21 cellular contexts compared by ENCODE assay signal in the genomic region with DNA sequence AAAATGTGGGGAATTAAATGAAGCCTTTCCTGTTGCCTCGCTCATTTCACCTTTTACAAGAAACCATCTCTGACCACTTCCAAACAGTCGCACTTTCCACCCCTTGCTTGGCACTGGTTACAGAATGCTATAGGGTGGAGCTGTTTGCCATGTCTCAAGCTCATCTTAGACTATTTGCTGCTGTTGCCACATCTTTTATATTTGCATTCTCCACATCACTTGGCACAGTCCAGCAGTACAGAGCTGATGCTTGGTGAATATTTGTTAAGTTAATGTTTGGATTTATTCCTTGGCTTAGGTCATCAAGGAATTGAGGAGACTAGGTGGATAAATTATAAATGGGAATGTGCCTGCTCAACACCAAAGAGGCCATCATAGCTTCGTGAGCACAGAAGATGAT. TPM values are rescaled to one million over a fixed set of nuclear protein-coding genes. Genes with fewer than 3 reads are reported as not detected.
"Had no signal": no experiment of that assay in that cellular context is flagged by ENCODE, and none has a peak within 500 bp of the region (broad histone marks: within the 10 kb centered on the region; RNA-seq: fewer than 3 reads in every experiment).

No MANE protein-coding gene starts in this region.

- H3K27ac ChIP-seq: foreskin keratinocyte, testis, WERI-Rb-1 had no signal

- H3K27ac Mint-ChIP-seq: activated naive CD4-positive, alpha-beta T cell treated with anti-CD3 and anti-CD28 coated beads, Interleukin-2, amount 10 ng/mL, durations not matched to agents 7 days and 5 days; activated T-cell treated with anti-CD3 and anti-CD28 coated beads, Interleukin-2, amount 50 U/mL, for 72 hours; T-cell; T-helper 2 cell treated with Interferon-gamma antibody and Interleukin-4, amounts not matched to agents 5 μg/mL and 100 μg/mL, for 36 hours; type B pancreatic cell had no signal

- H3K36me3 ChIP-seq: sigmoid colon, WERI-Rb-1 had no signal

- H3K4me3 ChIP-seq: sigmoid colon, smooth muscle cell, testis had no signal

- H3K4me3 Mint-ChIP-seq: activated naive CD4-positive, alpha-beta T cell treated with anti-CD3 and anti-CD28 coated beads, Interleukin-2, amount 10 ng/mL, durations not matched to agents 7 days and 5 days; activated T-cell treated with anti-CD3 and anti-CD28 coated beads, Interleukin-2, amount 50 U/mL, for 72 hours; T-helper 2 cell treated with Interferon-gamma antibody and Interleukin-4, amounts not matched to agents 5 μg/mL and 100 μg/mL, for 36 hours; type B pancreatic cell had no signal

- H3K4me1 ChIP-seq: foreskin keratinocyte had no signal

- H3K9me3 ChIP-seq: sigmoid colon, testis had no signal

- H3K36me3 Mint-ChIP-seq: activated naive CD4-positive, alpha-beta T cell treated with anti-CD3 and anti-CD28 coated beads, Interleukin-2, amount 10 ng/mL, durations not matched to agents 7 days and 5 days; naive thymus-derived CD4-positive, alpha-beta T cell; T-cell; type B pancreatic cell had no signal

- ATAC-seq: activated T-cell treated with anti-CD3 and anti-CD28 coated beads, Interleukin-2, amount 50 U/mL, for 72 hours; foreskin keratinocyte had no signal

- H3K9me3 Mint-ChIP-seq: activated naive CD4-positive, alpha-beta T cell treated with anti-CD3 and anti-CD28 coated beads, Interleukin-2, amount 10 ng/mL, durations not matched to agents 7 days and 5 days; activated T-cell treated with anti-CD3 and anti-CD28 coated beads, Interleukin-2, amount 50 U/mL, for 72 hours; naive thymus-derived CD4-positive, alpha-beta T cell; T-cell; T-helper 2 cell treated with Interferon-gamma antibody and Interleukin-4, amounts not matched to agents 5 μg/mL and 100 μg/mL, for 36 hours; type B pancreatic cell had no signal

- H3K27me3 Mint-ChIP-seq: activated naive CD4-positive, alpha-beta T cell treated with anti-CD3 and anti-CD28 coated beads, Interleukin-2, amount 10 ng/mL, durations not matched to agents 7 days and 5 days; type B pancreatic cell had no signal

- H3K4me2 ChIP-seq: smooth muscle cell had no signal

- DNase-seq: activated CD4-positive, alpha-beta T cell treated with anti-CD3 and anti-CD28 coated beads, Interleukin-2, amount 50 U/mL, for 48 hours; activated CD4-positive, CD25-positive, alpha-beta regulatory T cell treated with anti-CD3 and anti-CD28 coated beads, Interleukin-2, amount 50 U/mL, for 72 hours; activated effector memory CD4-positive, alpha-beta T cell treated with Interleukin-2 at 50 U/mL for 16 hours; activated naive CD4-positive, alpha-beta T cell treated with anti-CD3 and anti-CD28 coated beads, Interleukin-2, amount 10 ng/mL, durations not matched to agents 7 days and 5 days; activated T-cell treated with anti-CD3 and anti-CD28 coated beads, Interleukin-2, amount 50 U/mL, for 72 hours; amygdala; cerebellar nuclear complex; cortex of kidney; foreskin keratinocyte; hypothalamus; mesenchymal stem cell; sigmoid colon; stimulated activated CD4-positive, alpha-beta T cell treated with anti-CD3 and anti-CD28 coated beads, Interleukin-2, amount 100 ng/mL, for 48 hours; T-cell; testis; WERI-Rb-1 had no signal

- H3K27me3 ChIP-seq: foreskin keratinocyte, sigmoid colon, testis had no signal

RNA-seq across cellular contexts. Expression of a gene that starts 53.2 kb away (rescaled TPM):
- total RNA-seq: bronchial epithelial cell, foreskin keratinocyte, T-cell had no signal
- polyA plus RNA-seq: foreskin keratinocyte; naive thymus-derived CD4-positive, alpha-beta T cell had no signal
